Comparison of ENCODE assay signal across 20 cellular contexts in genomic region chr1:15669074-15669473, GRCh38. TPM values are rescaled to one million over a fixed set of nuclear protein-coding genes. Genes with fewer than 3 reads are reported as not detected.
A peak's percentile ranks its signal among the peaks of the same experiment; 100 is the strongest.
DNase-seq lines count a peak whose midpoint lies in the region; ATAC-seq, FAIRE-seq and TF ChIP-seq lines count a peak whose summit lies in the region.
"Had no signal": no experiment of that assay in that cellular context is flagged by ENCODE, and none has a peak within 500 bp of the region (broad histone marks: within the 10 kb centered on the region; RNA-seq: fewer than 3 reads in every experiment).

No MANE protein-coding gene starts in this region.

- no peak overlapping the region for H3K4me2 ChIP-seq in HepG2 (ENCODE audit: low read depth, low read length)
- no peak overlapping the region for H3K4me2 ChIP-seq in H1 (ENCODE audit: insufficient read depth in 1 of 2, low read depth in 2 of 2, low read length in 2 of 2)
- H3K4me2 ChIP-seq: BLaER1 had no signal

- H2BK120ac ChIP-seq in H1 (replicated peaks; ENCODE audit: low read depth, low read length) = no peak overlapping the region

- POLR2A ChIA-PET in HepG2 (lab: Yijun Ruan, JAX) = interaction anchor here (1.6 to 2.3 kb wide), 2 partner anchors 12 to 142 kb away, joined by 5 to 8 read pairs; partner anchors contain the start of gene DNAJC16
- POLR2A ChIA-PET in H1 (lab: Charles Lee; ENCODE audit: partially characterized antibody) = interaction anchor here (1.0 to 1.4 kb wide), 6 partner anchors 10 to 63 kb away, joined by 3 to 6 read pairs (median 4); no protein-coding TSS in a partner anchor
- POLR2A ChIA-PET in activated CD4-positive, alpha-beta memory T cell treated with anti-CD3 and anti-CD28 coated beads, Interleukin-2, amount 10 ng/mL, durations not matched to agents 7 days and 5 days (lab: Charles Lee) = interaction anchor here (1.3 kb wide), 1 partner anchor 16 kb away, joined by 5 read pairs; no protein-coding TSS in a partner anchor

- no peak overlapping the region for H2BK5ac ChIP-seq in H1 (ENCODE audit: low read depth, low read length)

- H4K91ac ChIP-seq in H1 (replicated peaks; ENCODE audit: insufficient read length, low read length) = no peak overlapping the region

- WGBS in HepG2 (ENCODE audit: low lambda C conversion rate) = 89% methylated on average over 10 of the region's 10 CpGs
- WGBS in right lobe of liver (ENCODE audit: insufficient coverage, low coverage, low lambda C conversion rate, missing lambda C conversion rate) = 93% methylated on average over 5 of the region's 10 CpGs
- WGBS in H1 (ENCODE audit: extremely low coverage in 1 of 2, insufficient coverage in 1 of 2, insufficient read length in 1 of 2, insufficient replicate concordance in 2 of 2, low coverage in 1 of 2, low lambda C conversion rate in 2 of 2, missing lambda C conversion rate in 1 of 2), 2 experiments = 79% methylated on average over 10 of the region's 10 CpGs; no CpG with 5 or more reads in 1 of the 2 experiments

- BruUV-seq in HepG2 (replicated peaks; lab: Mats Ljungman, UMichigan) = no TSS peak

- no peak overlapping the region for H3K18ac ChIP-seq in H1 (ENCODE audit: extremely low read depth, low read length)

- H3K9me3 ChIP-seq in HepG2 (ENCODE audit: low read length) = no peaks in the 10 kb centered on the region
- H3K9me3 ChIP-seq in right lobe of liver = no peaks in the 10 kb centered on the region
- no peaks in the 10 kb centered on the region for H3K9me3 ChIP-seq in H1 (ENCODE audit: insufficient read depth in 2 of 2, low read depth in 1 of 2, low read length in 1 of 2)
- no peaks in the 10 kb centered on the region for H3K9me3 ChIP-seq in gastrocnemius medialis
- H3K9me3 ChIP-seq: BLaER1, Caco-2, HAP-1 had no signal

- H3K27ac Mint-ChIP-seq in activated CD4-positive, alpha-beta memory T cell treated with anti-CD3 and anti-CD28 coated beads, Interleukin-2, amount 10 ng/mL, durations not matched to agents 7 days and 5 days = no peak overlapping the region
- H3K27ac Mint-ChIP-seq: B cell; CD8-positive, alpha-beta T cell; HFFc6 had no signal

- no peak overlapping the region for H4K8ac ChIP-seq in H1 (ENCODE audit: extremely low read depth, insufficient read depth, low read length)

- H3K4me3 Mint-ChIP-seq in activated CD4-positive, alpha-beta memory T cell treated with anti-CD3 and anti-CD28 coated beads, Interleukin-2, amount 10 ng/mL, durations not matched to agents 7 days and 5 days = no peak overlapping the region
- H3K4me3 Mint-ChIP-seq: B cell; CD4-positive, CD25-positive, alpha-beta regulatory T cell; CD8-positive, alpha-beta T cell; HFFc6 had no signal

- peaks cover 12% of the 10 kb centered on the region; the same call in 1 of the 2 replicates for H3K4me1 ChIP-seq in HepG2 (ENCODE audit: insufficient read depth, low read length)
- H3K4me1 ChIP-seq in right lobe of liver = peaks cover 0 to 11% (median 4%) of the 10 kb centered on the region in 4 donors
- H3K4me1 ChIP-seq in H1 (replicated peaks in 1 of 4; ENCODE audit: control insufficient read depth in 3 of 4, insufficient read depth in 4 of 4, low read length in 3 of 4) = peaks cover 0 to 5% (median 0%) of the 10 kb centered on the region in 4 experiments; a peak in 1 of 7 replicates
- H3K4me1 ChIP-seq in gastrocnemius medialis = peaks cover 9 to 13% of the 10 kb centered on the region in 2 donors
- H3K4me1 ChIP-seq: BLaER1, Caco-2, HAP-1 had no signal

- H3K4me1 Mint-ChIP-seq in activated CD4-positive, alpha-beta memory T cell treated with anti-CD3 and anti-CD28 coated beads, Interleukin-2, amount 10 ng/mL, durations not matched to agents 7 days and 5 days = peaks cover 1% of the 10 kb centered on the region

- FAIRE-seq in HepG2 (lab: Jason Lieb, UNC) (no peak), H1 (lab: Jason Lieb, UNC) (no peak)
- FAIRE-seq: A204.1, G401.6 had no signal

- intact Hi-C loops in HepG2 (cut with micrococcal nuclease; ENCODE audit: unreplicated experiment) (no loop called here), right lobe of liver (cut with DNase I) (no loop called here), gastrocnemius medialis (cut with DNase I; ENCODE audit: low total_unique reads) (no loop called here)

- H2BK12ac ChIP-seq in H1 (ENCODE audit: low read depth, low read length) = no peak overlapping the region

- no peaks in the 10 kb centered on the region for H3K27me3 Mint-ChIP-seq in activated CD4-positive, alpha-beta memory T cell treated with anti-CD3 and anti-CD28 coated beads, Interleukin-2, amount 10 ng/mL, durations not matched to agents 7 days and 5 days
- H3K27me3 Mint-ChIP-seq: B cell; CD4-positive, CD25-positive, alpha-beta regulatory T cell had no signal

- peaks cover 0 to 1% of the 10 kb centered on the region in 2 experiments; a peak in 1 of 5 replicates for H3K36me3 ChIP-seq in HepG2 (replicated peaks in 1 of 2; ENCODE audit: control insufficient read depth in 1 of 2, insufficient read depth in 2 of 2, low read length in 2 of 2)
- no peaks in the 10 kb centered on the region for H3K36me3 ChIP-seq in right lobe of liver
- no peaks in the 10 kb centered on the region for H3K36me3 ChIP-seq in H1 (ENCODE audit: control insufficient read depth in 2 of 4, insufficient read depth in 4 of 4, low read length in 3 of 4)
- H3K36me3 ChIP-seq in gastrocnemius medialis = no peaks in the 10 kb centered on the region
- H3K36me3 ChIP-seq: HAP-1 had no signal

- H2AFZ ChIP-seq in HepG2 (ENCODE audit: low read length) = no peak overlapping the region
- H2AFZ ChIP-seq in H1 (ENCODE audit: low read length) = no peak overlapping the region

- no peak overlapping the region for H4K5ac ChIP-seq in H1 (ENCODE audit: insufficient read length, low read depth, low read length)

- H3K14ac ChIP-seq in H1 (ENCODE audit: insufficient read length) = no peak overlapping the region

- no peak for TF ChIP-seq EP300 in HepG2 (IDR thresholded peaks at IDR 0.05; ENCODE audit: low read depth in 2 of 2, low read length in 2 of 2)
- TF ChIP-seq EP300 in HepG2 (CRISPR knock-in tag; IDR thresholded peaks at IDR 0.05; ENCODE audit: borderline replicate concordance) = no peak
- TF ChIP-seq EP300 in H1 (IDR thresholded peaks at IDR 0.05; ENCODE audit: borderline replicate concordance in 1 of 2, low read depth in 2 of 2, low read length in 2 of 2) = peak in 1 of 2 experiments; percentile 25; a peak in 1 of 3 replicates

- H3K79me2 ChIP-seq in HepG2 (ENCODE audit: insufficient read depth, low read length) = no peaks in the 10 kb centered on the region
- no peaks in the 10 kb centered on the region for H3K79me2 ChIP-seq in H1 (ENCODE audit: control insufficient read depth in 1 of 2, insufficient read depth in 2 of 2, low read length in 2 of 2)

- no peak overlapping the region for H3K56ac ChIP-seq in H1 (replicated peaks; ENCODE audit: insufficient read length, low read depth, low read length)

- ATAC-seq in HepG2 (no peak), right lobe of liver (no peak), gastrocnemius medialis (no peak)
- ATAC-seq: CD8-positive, alpha-beta T cell had no signal

- DNase-seq in HepG2 (ENCODE audit: low spot score) (no peak), right lobe of liver (no peak), H1 (ENCODE audit: low read depth in 1 of 2, low spot score in 2 of 2) (no peak), gastrocnemius medialis (no peak), HPDE6-E6E7 (ENCODE audit: extremely low spot score) (no peak), glomerular visceral epithelial cell (ENCODE audit: extremely low spot score) (no peak)
- DNase-seq in activated CD4-positive, alpha-beta memory T cell treated with anti-CD3 and anti-CD28 coated beads, Interleukin-2, amount 10 ng/mL, durations not matched to agents 7 days and 5 days = no peak
- DNase-seq: Caco-2; CD4-positive, CD25-positive, alpha-beta regulatory T cell; CD8-positive, alpha-beta T cell; DMS153; DND-41; HFFc6 had no signal

- no peaks in the 10 kb centered on the region for H3K23me2 ChIP-seq in H1 (ENCODE audit: low read depth, low read length)

- H2BK20ac ChIP-seq in H1 (ENCODE audit: low read length) = no peak overlapping the region

- H3K4ac ChIP-seq in H1 (replicated peaks; ENCODE audit: insufficient read length, low read depth, low read length) = no peak overlapping the region

- TF ChIP-seq POLR2A in HepG2 (IDR thresholded peaks at IDR 0.05; ENCODE audit: insufficient read depth in 1 of 2, low read depth in 2 of 2, low read length in 2 of 2) (no peak), right lobe of liver (IDR thresholded peaks at IDR 0.05) (no peak), H1 (IDR thresholded peaks at IDR 0.05; ENCODE audit: control extremely low read depth in 1 of 2, low read depth in 2 of 2, low read length in 2 of 2) (no peak), gastrocnemius medialis (IDR thresholded peaks at IDR 0.05) (no peak)

- no peak overlapping the region for H2BK15ac ChIP-seq in H1 (ENCODE audit: low read length)

- CTCF ChIA-PET in HepG2 (lab: Yijun Ruan, JAX; ENCODE audit: low intra/inter-chr PET ratio, low total read pairs) = no interaction called here
- CTCF ChIA-PET in H1 (lab: Charles Lee; ENCODE audit: partially characterized antibody) = interaction anchor here (0.8 to 2.2 kb wide), 5 partner anchors 9 to 74 kb away, joined by 3 to 8 read pairs (median 4); no protein-coding TSS in a partner anchor
- CTCF ChIA-PET in activated CD4-positive, alpha-beta memory T cell treated with anti-CD3 and anti-CD28 coated beads, Interleukin-2, amount 10 ng/mL, durations not matched to agents 7 days and 5 days (lab: Charles Lee) = no interaction called here

- H3K27me3 ChIP-seq in HepG2 (ENCODE audit: control insufficient read depth in 1 of 2, insufficient read depth in 2 of 2, low read length in 2 of 2) (no peaks in the 10 kb centered on the region), right lobe of liver (no peaks in the 10 kb centered on the region), H1 (replicated peaks in 1 of 4; ENCODE audit: control insufficient read depth in 3 of 4, extremely low read depth in 1 of 4, insufficient read depth in 3 of 4, low read length in 3 of 4) (no peaks in the 10 kb centered on the region), gastrocnemius medialis (no peaks in the 10 kb centered on the region)
- H3K27me3 ChIP-seq: BLaER1 had no signal

- peaks cover 3% of the 10 kb centered on the region; the same call in 1 of the 2 replicates for H3K79me1 ChIP-seq in H1 (ENCODE audit: low read depth, low read length)

- no peaks in the 10 kb centered on the region for H3K9me3 Mint-ChIP-seq in activated CD4-positive, alpha-beta memory T cell treated with anti-CD3 and anti-CD28 coated beads, Interleukin-2, amount 10 ng/mL, durations not matched to agents 7 days and 5 days
- H3K9me3 Mint-ChIP-seq: CD4-positive, CD25-positive, alpha-beta regulatory T cell; CD8-positive, alpha-beta T cell; HFFc6 had no signal

- no peak overlapping the region for H3K23ac ChIP-seq in H1 (ENCODE audit: insufficient read length)

- H2AK5ac ChIP-seq in H1 (ENCODE audit: low read depth, low read length) = no peak overlapping the region

- TF ChIP-seq CTCF in HepG2 (CRISPR knock-in tag; IDR thresholded peaks at IDR 0.05) = no peak
- TF ChIP-seq CTCF in right lobe of liver (IDR thresholded peaks at IDR 0.05) = no peak
- no peak for TF ChIP-seq CTCF in H1 (IDR thresholded peaks at IDR 0.05; ENCODE audit: control extremely low read depth in 1 of 3, insufficient read depth in 1 of 3, low read depth in 1 of 3, low read length in 3 of 3)
- TF ChIP-seq CTCF in gastrocnemius medialis (IDR thresholded peaks at IDR 0.05 in 4 of 5, conservative IDR thresholded peaks at IDR 0.05 in 1 of 5) = no peak

- TF ChIP-seq RAD21 in HepG2 (CRISPR knock-in tag; IDR thresholded peaks at IDR 0.05) (no peak), H1 (IDR thresholded peaks at IDR 0.05 in 1 of 2, conservative IDR thresholded peaks at IDR 0.05 in 1 of 2; ENCODE audit: low read depth in 2 of 2, low read length in 2 of 2) (no peak)

- no peaks in the 10 kb centered on the region for H4K20me1 ChIP-seq in HepG2 (ENCODE audit: insufficient read depth, low read length)
- H4K20me1 ChIP-seq in H1 (replicated peaks in 1 of 2; ENCODE audit: control insufficient read depth in 1 of 2, insufficient read depth in 2 of 2, low read length in 2 of 2) = no peaks in the 10 kb centered on the region

- peaks cover 14% of the 10 kb centered on the region for H3K36me3 Mint-ChIP-seq in activated CD4-positive, alpha-beta memory T cell treated with anti-CD3 and anti-CD28 coated beads, Interleukin-2, amount 10 ng/mL, durations not matched to agents 7 days and 5 days (ENCODE audit: low read depth)
- H3K36me3 Mint-ChIP-seq: CD4-positive, CD25-positive, alpha-beta regulatory T cell; CD8-positive, alpha-beta T cell had no signal

- H3K9ac ChIP-seq in HepG2 (ENCODE audit: insufficient read depth, low read depth, low read length) (no peak overlapping the region), H1 (replicated peaks in 1 of 4; ENCODE audit: extremely low read depth in 1 of 4, low read depth in 3 of 4, low read length in 3 of 4) (no peak overlapping the region)
- H3K9ac ChIP-seq: BLaER1 had no signal

- in situ Hi-C loops in HepG2 (cut with HindIII; ENCODE audit: extremely low pct_ligation_motif_present, low pct_unique_long_range_greater_than_20kb) = no loop called here
- in situ Hi-C loops in gastrocnemius medialis (cut with MboI; ENCODE audit: low sequenced_read_pairs in 4 of 4) = no loop called here

- H3K4me3 ChIP-seq in HepG2 (replicated peaks in 1 of 3; ENCODE audit: insufficient read depth in 1 of 3, low read depth in 2 of 3, low read length in 3 of 3) = no peak overlapping the region
- H3K4me3 ChIP-seq in right lobe of liver = no peak overlapping the region
- H3K4me3 ChIP-seq in H1 (ENCODE audit: extremely low read depth in 1 of 4, insufficient read depth in 2 of 4, low read depth in 3 of 4, low read length in 4 of 4) = no peak overlapping the region
- no peak overlapping the region for H3K4me3 ChIP-seq in gastrocnemius medialis
- H3K4me3 ChIP-seq: BLaER1, HAP-1 had no signal

- H3K27ac ChIP-seq in HepG2 (ENCODE audit: extremely low read length, insufficient read depth, low read length) (no peak overlapping the region), right lobe of liver (no peak overlapping the region), H1 (ENCODE audit: low read depth, low read length) (no peak overlapping the region), gastrocnemius medialis (peak overlapping the region in 3 of 4 donors; percentile 6 to 41 (median 12))
- H3K27ac ChIP-seq: 22Rv1, BLaER1, C4-2B had no signal

RNA-seq across cellular contexts. Expression of gene PLEKHM2, which starts 15.0 kb away (rescaled TPM):
- total RNA-seq in HepG2 (2016; rRNA removed; fragmentation: Illumina TruSeq; extraction: Trizol) (16.0 and 16.5 TPM in 2 replicates), right lobe of liver (10 to 100 TPM; 15.6 to 27.9 (median 20.2) TPM), gastrocnemius medialis (100 to 1,000 TPM in 3 of 4 donors, 10 to 100 TPM in 1; 86.7 to 170 (median 144) TPM)
- total RNA-seq in HepG2 (2016; cell fraction: cytosol; rRNA removed; fragmentation: Illumina TruSeq; extraction: Trizol; ENCODE audit: low read depth) = 8.1 TPM in 2 replicates
- 13.6 and 18.8 TPM in 2 replicates for total RNA-seq in HepG2 (2016; cell fraction: insoluble cytoplasmic fraction; rRNA removed; fragmentation: Illumina TruSeq; extraction: Trizol)
- total RNA-seq in HepG2 (2016; cell fraction: membrane; rRNA removed; fragmentation: Illumina TruSeq; extraction: Trizol) = 24.3 and 24.5 TPM in 2 replicates
- total RNA-seq in HepG2 (2016; cell fraction: nucleus; rRNA removed; fragmentation: Illumina TruSeq; extraction: Trizol) = 11.3 and 15.4 TPM in 2 replicates
- polyA plus RNA-seq in HepG2 (2011; rRNA removed) (27.3 and 34.0 TPM in 2 replicates), H1 (2011; rRNA removed) (38.3 and 52.7 TPM in 2 replicates)
- polyA plus RNA-seq in HepG2 (2011; cell fraction: cytosol; rRNA removed) = 18.9 and 29.3 TPM in 2 replicates
- 58.0 and 66.7 TPM in 2 replicates for polyA plus RNA-seq in HepG2 (2011; cell fraction: nucleus; rRNA removed)
- 15.7 and 19.3 TPM in 2 replicates for polyA plus RNA-seq in HepG2 (2012)
- polyA plus RNA-seq in HepG2 (2016; cell fraction: cytosol; fragmentation: Illumina TruSeq; extraction: Trizol; ENCODE audit: low read depth) = 8.8 and 9.4 TPM in 2 replicates
- polyA plus RNA-seq in HepG2 (2016; cell fraction: insoluble cytoplasmic fraction; fragmentation: Illumina TruSeq; extraction: Trizol; ENCODE audit: low read depth) = 16.1 and 23.7 TPM in 2 replicates
- 20.7 and 24.2 TPM in 2 replicates for polyA plus RNA-seq in HepG2 (2016; cell fraction: membrane; fragmentation: Illumina TruSeq; extraction: Trizol; ENCODE audit: low read depth)
- 32.6 and 36.7 TPM in 2 replicates for polyA plus RNA-seq in HepG2 (2016; cell fraction: nucleus; fragmentation: Illumina TruSeq; extraction: Trizol; ENCODE audit: insufficient read depth, low read depth)
- 51.5 and 64.7 TPM in 2 replicates for polyA minus RNA-seq in HepG2 (2011; rRNA and poly(A)+ RNA removed; ENCODE audit: low replicate concordance)
- 18.3 and 18.9 TPM in 2 replicates for polyA minus RNA-seq in HepG2 (2011; cell fraction: cytosol; rRNA and poly(A)+ RNA removed)
- 8.8 and 9.9 TPM in 2 replicates for polyA minus RNA-seq in HepG2 (2011; cell fraction: nucleus; rRNA and poly(A)+ RNA removed)
- total RNA-seq in H1 (2021; fragmentation: NEBNext Ultra II Directional; extraction: Animal tissue kit (Norgen Biotek cat#: 25700)) = 47.6 and 47.9 TPM in 2 replicates
- polyA plus RNA-seq in H1 (2011; cell fraction: cytosol; rRNA removed) = 38.9 TPM
- 73.0 TPM for polyA plus RNA-seq in H1 (2011; cell fraction: nucleus; rRNA removed)
- polyA plus RNA-seq in H1 (2012, experiment 1 of 2) = 22.0 to 43.3 TPM (median 40.8 TPM) in 4 replicates
- 36.7 TPM for polyA plus RNA-seq in H1 (2012, experiment 2 of 2)
- 33.0 TPM for polyA plus RNA-seq in H1 (2013, experiment 1 of 2)
- 33.2 TPM for polyA plus RNA-seq in H1 (2013, experiment 2 of 2)
- polyA minus RNA-seq in H1 (2011; rRNA and poly(A)+ RNA removed) = 23.2 and 25.2 TPM in 2 replicates
- 30.7 TPM for polyA minus RNA-seq in H1 (2011; cell fraction: cytosol; rRNA and poly(A)+ RNA removed)
- polyA minus RNA-seq in H1 (2011; cell fraction: nucleus; rRNA and poly(A)+ RNA removed) = 20.5 TPM
- 10 to 100 TPM; 55.4 to 58.8 TPM for total RNA-seq in activated CD4-positive, alpha-beta memory T cell treated with anti-CD3 and anti-CD28 coated beads, Interleukin-2, amount 10 ng/mL, durations not matched to agents 7 days and 5 days

RNA-seq across cellular contexts. Expression of gene DDI2, which starts 51.8 kb away (rescaled TPM):
- total RNA-seq in HepG2 (2016; rRNA removed; fragmentation: Illumina TruSeq; extraction: Trizol) (25.7 and 34.0 TPM in 2 replicates), right lobe of liver (10 to 100 TPM; 24.9 to 70.0 (median 42.9) TPM), gastrocnemius medialis (10 to 100 TPM; 19.0 to 86.7 (median 34.2) TPM)
- 5.9 and 7.5 TPM in 2 replicates for total RNA-seq in HepG2 (2016; cell fraction: cytosol; rRNA removed; fragmentation: Illumina TruSeq; extraction: Trizol; ENCODE audit: low read depth)
- 26.2 and 32.2 TPM in 2 replicates for total RNA-seq in HepG2 (2016; cell fraction: insoluble cytoplasmic fraction; rRNA removed; fragmentation: Illumina TruSeq; extraction: Trizol)
- total RNA-seq in HepG2 (2016; cell fraction: membrane; rRNA removed; fragmentation: Illumina TruSeq; extraction: Trizol) = 11.2 and 13.9 TPM in 2 replicates
- total RNA-seq in HepG2 (2016; cell fraction: nucleus; rRNA removed; fragmentation: Illumina TruSeq; extraction: Trizol) = 41.5 and 50.4 TPM in 2 replicates
- polyA plus RNA-seq in HepG2 (2011; rRNA removed) (8.5 and 10.1 TPM in 2 replicates), H1 (2011; rRNA removed) (7.7 and 11.8 TPM in 2 replicates)
- 5.5 and 7.7 TPM in 2 replicates for polyA plus RNA-seq in HepG2 (2011; cell fraction: cytosol; rRNA removed)
- polyA plus RNA-seq in HepG2 (2011; cell fraction: nucleus; rRNA removed) = 19.8 and 23.2 TPM in 2 replicates
- 19.5 and 23.0 TPM in 2 replicates for polyA plus RNA-seq in HepG2 (2012)
- polyA plus RNA-seq in HepG2 (2016; cell fraction: cytosol; fragmentation: Illumina TruSeq; extraction: Trizol; ENCODE audit: low read depth) = 1.1 and 1.3 TPM in 2 replicates
- 22.9 and 23.8 TPM in 2 replicates for polyA plus RNA-seq in HepG2 (2016; cell fraction: insoluble cytoplasmic fraction; fragmentation: Illumina TruSeq; extraction: Trizol; ENCODE audit: low read depth)
- 2.7 and 3.3 TPM in 2 replicates for polyA plus RNA-seq in HepG2 (2016; cell fraction: membrane; fragmentation: Illumina TruSeq; extraction: Trizol; ENCODE audit: low read depth)
- 23.7 and 25.3 TPM in 2 replicates for polyA plus RNA-seq in HepG2 (2016; cell fraction: nucleus; fragmentation: Illumina TruSeq; extraction: Trizol; ENCODE audit: insufficient read depth, low read depth)
- polyA minus RNA-seq in HepG2 (2011; rRNA and poly(A)+ RNA removed; ENCODE audit: low replicate concordance) = 38.4 and 51.6 TPM in 2 replicates
- polyA minus RNA-seq in HepG2 (2011; cell fraction: cytosol; rRNA and poly(A)+ RNA removed) = 15.5 and 15.8 TPM in 2 replicates
- polyA minus RNA-seq in HepG2 (2011; cell fraction: nucleus; rRNA and poly(A)+ RNA removed) = 118 and 145 TPM in 2 replicates
- 38.3 and 39.3 TPM in 2 replicates for total RNA-seq in H1 (2021; fragmentation: NEBNext Ultra II Directional; extraction: Animal tissue kit (Norgen Biotek cat#: 25700))
- polyA plus RNA-seq in H1 (2011; cell fraction: cytosol; rRNA removed) = 8.7 TPM
- polyA plus RNA-seq in H1 (2011; cell fraction: nucleus; rRNA removed) = 30.4 TPM
- polyA plus RNA-seq in H1 (2012, experiment 1 of 2) = 9.7 to 17.0 TPM (median 12.6 TPM) in 4 replicates
- polyA plus RNA-seq in H1 (2012, experiment 2 of 2) = 0.76 TPM
- polyA plus RNA-seq in H1 (2013, experiment 1 of 2) = 14.0 TPM
- polyA plus RNA-seq in H1 (2013, experiment 2 of 2) = 13.5 TPM
- 44.5 and 61.2 TPM in 2 replicates for polyA minus RNA-seq in H1 (2011; rRNA and poly(A)+ RNA removed)
- polyA minus RNA-seq in H1 (2011; cell fraction: cytosol; rRNA and poly(A)+ RNA removed) = 21.0 TPM
- polyA minus RNA-seq in H1 (2011; cell fraction: nucleus; rRNA and poly(A)+ RNA removed) = 91.9 TPM
- total RNA-seq in activated CD4-positive, alpha-beta memory T cell treated with anti-CD3 and anti-CD28 coated beads, Interleukin-2, amount 10 ng/mL, durations not matched to agents 7 days and 5 days = 10 to 100 TPM; 30.5 to 32.7 TPM

Comparison
In these comparisons a context has a peak if more than half of its experiments do, and no peak if none do; other contexts are left out.
1. H3K27ac ChIP-seq: peak in gastrocnemius medialis (3 of 4); none in HepG2 (single experiment), right lobe of liver (0 of 3) and H1 (single experiment).
2. Of the 41 proteins assayed by ChIP-seq in both HepG2 and H1: peak only in HepG2: none; only in H1: TCF12; in both: none; in neither: 39; mixed calls (peak in some experiments, not most) for 1.